ENCODE assay signal across 1 cellular context in the genomic region with DNA sequence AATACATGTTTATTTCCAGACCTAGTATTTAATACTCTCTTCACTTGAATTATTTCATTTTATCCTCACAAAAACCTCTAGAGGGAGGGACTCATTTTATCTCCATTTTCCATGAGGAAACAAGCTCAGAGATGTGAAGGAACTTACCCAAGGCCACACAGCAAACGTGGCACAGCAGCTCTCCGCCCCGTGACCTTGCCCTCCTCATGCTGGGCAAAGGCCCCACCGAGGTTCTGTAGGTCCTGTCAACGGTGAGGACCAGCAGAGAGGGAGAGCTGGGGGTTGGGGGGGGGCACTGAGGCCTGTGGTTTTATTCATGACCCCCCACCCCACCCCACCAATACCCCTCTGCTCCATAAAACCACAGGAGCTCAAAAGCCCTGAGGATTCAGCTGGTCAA.
TF ChIP-seq lines count a peak whose summit lies in the region.

No MANE protein-coding gene starts in this region.

TF ChIP-seq in H1, 55 proteins besides CTCF, POLR2A, EP300 and RAD21:
- TF ChIP-seq KDM1A (IDR thresholded peaks at IDR 0.05; ENCODE audit: borderline replicate concordance, low read length), result peak; percentile 87
- no peak for TF ChIP-seq EGR1 (IDR thresholded peaks at IDR 0.05; ENCODE audit: borderline replicate concordance, low read depth, low read length)
- TF ChIP-seq JUN (IDR thresholded peaks at IDR 0.05; ENCODE audit: low read depth, low read length), result no peak
- TF ChIP-seq SP2 (IDR thresholded peaks at IDR 0.05; ENCODE audit: low read length), result no peak
- TF ChIP-seq TBP (IDR thresholded peaks at IDR 0.05; ENCODE audit: low read depth, low read length), result no peak
- TF ChIP-seq BCL11A (IDR thresholded peaks at IDR 0.05; ENCODE audit: low read depth in 2 of 2, low read length in 2 of 2), result no peak
TF ChIP-seq in H1: peak in this region for 1.
